ENCODE assay signal across 1 cellular context in genomic region chr18:75253043-75253442, GRCh38.
TF ChIP-seq lines count a peak whose summit lies in the region.

No MANE protein-coding gene starts in this region.

TF ChIP-seq in HEK293, 187 proteins besides CTCF, POLR2A, EP300 and RAD21 (continued from another document):
- TF ChIP-seq TSHZ1 (tag by site-specific recombination; IDR thresholded peaks at IDR 0.05; ENCODE audit: borderline replicate concordance) (no peak), ZNF623 (tag by site-specific recombination; IDR thresholded peaks at IDR 0.05) (no peak), PRDM6 (tag by site-specific recombination; IDR thresholded peaks at IDR 0.05) (0 out of 2 replicates have a peak, but pooled peaks have one; percentile 26), HOXD13 (CRISPR knock-in tag; IDR thresholded peaks at IDR 0.05; ENCODE audit: borderline replicate concordance) (no peak), MZF1 (tag by site-specific recombination; IDR thresholded peaks at IDR 0.05; ENCODE audit: borderline replicate concordance) (no peak)
